Comparison of ENCODE assay signal across 16 cellular contexts in the genomic region with DNA sequence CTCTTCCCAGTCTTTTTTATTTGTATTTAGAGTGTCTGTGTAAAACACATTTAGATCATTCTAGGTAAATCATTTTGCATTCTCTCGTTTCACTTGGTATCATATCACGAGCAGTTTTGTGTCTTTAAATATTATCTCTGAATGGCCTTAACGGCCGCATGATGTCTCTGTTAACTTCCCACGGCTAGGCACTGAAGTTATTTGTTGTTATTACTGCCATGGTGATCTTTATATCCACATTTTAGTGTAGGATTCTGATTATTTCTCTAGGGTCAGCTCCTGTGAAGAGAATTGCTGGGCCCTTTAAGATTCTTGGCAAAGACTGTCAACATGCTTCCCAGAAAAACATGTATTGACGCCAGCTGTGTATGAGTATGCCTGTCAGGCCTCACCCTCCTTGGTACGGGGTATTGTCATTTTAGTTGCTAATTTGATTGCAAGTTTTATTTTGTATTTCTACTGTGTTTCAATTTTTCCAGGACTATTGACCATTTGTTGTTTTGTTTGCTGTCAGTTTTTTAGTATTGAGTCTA.
DNase-seq lines count a peak whose midpoint lies in the region; ATAC-seq, FAIRE-seq and TF ChIP-seq lines count a peak whose summit lies in the region.
"Had no signal": no experiment of that assay in that cellular context is flagged by ENCODE, and none has a peak within 500 bp of the region (broad histone marks: within the 10 kb centered on the region; RNA-seq: fewer than 3 reads in every experiment).

No MANE protein-coding gene starts in this region.

- H4K8ac ChIP-seq in IMR-90 (ENCODE audit: low read depth in 2 of 2, low read length in 2 of 2): no peak overlapping the region

- no peak overlapping the region for H3K14ac ChIP-seq in IMR-90 (replicated peaks; ENCODE audit: low read depth, low read length)

- no peak overlapping the region for H3K56ac ChIP-seq in IMR-90 (ENCODE audit: extremely low read depth, insufficient read depth, low read length)

- peaks cover 0 to 26% of the 10 kb centered on the region in 2 experiments; a peak in 1 of 4 replicates for H3K79me1 ChIP-seq in IMR-90 (ENCODE audit: low read depth in 1 of 2, low read length in 2 of 2)

- H2AFZ ChIP-seq in IMR-90 (replicated peaks; ENCODE audit: low read length, poor library complexity) (no peak overlapping the region), OCI-LY7 (ENCODE audit: low read length) (peak overlapping the region; percentile 38)

- no peak overlapping the region for H3K23ac ChIP-seq in IMR-90 (ENCODE audit: low read depth, low read length)

- H2BK5ac ChIP-seq in IMR-90 (ENCODE audit: low read depth, low read length, poor library complexity, severe bottlenecking): no peak overlapping the region

- TF ChIP-seq RAD21 in IMR-90 (IDR thresholded peaks at IDR 0.05; ENCODE audit: low read length): no peak

- peaks cover 16% of the 10 kb centered on the region; the same call in 1 of the 2 replicates for H3K9me1 ChIP-seq in IMR-90 (ENCODE audit: insufficient read depth, low read length)

- no peaks in the 10 kb centered on the region for H3K9me2 ChIP-seq in OCI-LY7 (ENCODE audit: insufficient read depth, low read length)

- H3K4me2 ChIP-seq in IMR-90 (ENCODE audit: low read depth, low read length): no peak overlapping the region
- peak overlapping the region; percentile 68 for H3K4me2 ChIP-seq in OCI-LY7 (ENCODE audit: low read length)

- no peak overlapping the region for H3K4ac ChIP-seq in IMR-90 (ENCODE audit: low read depth, low read length)

- H3K27ac ChIP-seq in IMR-90 (ENCODE audit: insufficient read depth, low read length) (no peak overlapping the region), OCI-LY7 (ENCODE audit: low read depth, low read length, poor library complexity, severe bottlenecking) (peak overlapping the region; percentile 57), coronary artery (no peak overlapping the region)

- no peak overlapping the region for H2BK15ac ChIP-seq in IMR-90 (ENCODE audit: low read depth, low read length)

- H3K4me3 Mint-ChIP-seq in T-cell: no peak overlapping the region
- H3K4me3 Mint-ChIP-seq: CD8-positive, alpha-beta memory T cell; naive B cell had no signal

- peaks cover 29% of the 10 kb centered on the region; the same call in 1 of the 2 replicates for H3K79me2 ChIP-seq in OCI-LY7 (ENCODE audit: insufficient read depth, low read depth, low read length)

- dilution Hi-C loops in IMR-90 (cut with HindIII; ENCODE audit: low sequenced_read_pairs, unreplicated experiment): no loop called here

- WGBS in IMR-90 (ENCODE audit: extremely low coverage in 2 of 2, insufficient read length in 1 of 2), 2 experiments: 83% methylated on average over 1 of the region's 7 CpGs; no CpG with 5 or more reads in 1 of the 2 experiments

- no peak overlapping the region for H2AK9ac ChIP-seq in IMR-90 (replicated peaks; ENCODE audit: low read depth, low read length, poor library complexity)

- H3K36me3 ChIP-seq in IMR-90 (ENCODE audit: control insufficient read depth, insufficient read depth, low read length) (no peaks in the 10 kb centered on the region), OCI-LY7 (ENCODE audit: insufficient read depth, low read length) (peaks cover 20% of the 10 kb centered on the region)
- H3K36me3 ChIP-seq: esophagus squamous epithelium had no signal

- H3K27me3 Mint-ChIP-seq in T-cell: no peaks in the 10 kb centered on the region
- H3K27me3 Mint-ChIP-seq: naive B cell had no signal

- intact Hi-C loops in IMR-90 (cut with micrococcal nuclease): no loop called here
- intact Hi-C loops in OCI-LY7 (cut with micrococcal nuclease; ENCODE audit: unreplicated experiment): loop anchor here (5.0 to 10.0 kb wide), 2 partner anchors 82 to 275 kb away; partner anchors contain the start of gene TNFRSF17

- POLR2A ChIA-PET in IMR-90 (lab: Charles Lee; ENCODE audit: unreplicated experiment): no interaction called here
- POLR2A ChIA-PET in OCI-LY7 (lab: Charles Lee): interaction anchor here (0.6 to 3.4 kb wide), 4 partner anchors 11 to 43 kb away, joined by 3 to 26 read pairs (median 4); no protein-coding TSS in a partner anchor
- POLR2A ChIA-PET in T-cell (lab: Charles Lee): no interaction called here

- peaks cover 0 to 16% (median 8%) of the 10 kb centered on the region in 3 donors for H3K4me1 Mint-ChIP-seq in T-cell

- BruUV-seq in IMR-90 (replicated peaks; lab: Mats Ljungman, UMichigan) (no TSS peak), OCI-LY7 (replicated peaks; lab: Mats Ljungman, UMichigan) (no TSS peak)

- no peak overlapping the region for H3K9ac ChIP-seq in IMR-90 (ENCODE audit: low read depth, low read length)

- no peaks in the 10 kb centered on the region for H3K27me3 ChIP-seq in IMR-90 (ENCODE audit: control insufficient read depth, insufficient read depth, low read length)
- H3K27me3 ChIP-seq: esophagus squamous epithelium had no signal

- DNase-seq in IMR-90 (peak; percentile 54), OCI-LY7 (ENCODE audit: low spot score) (no peak), fibroblast of villous mesenchyme (ENCODE audit: low read depth) (peak; percentile 12), pulmonary artery endothelial cell (ENCODE audit: low read depth, low spot score) (peak; percentile 13), coronary artery (ENCODE audit: low spot score) (no peak), T-cell (no peak), GM12892 (ENCODE audit: insufficient read length) (no peak)
- DNase-seq: activated naive CD4-positive, alpha-beta T cell treated with Interleukin-2 at 50 U/mL for 16 hours; CD8-positive, alpha-beta memory T cell; esophagus squamous epithelium; HCEC 1CT; islet precursor cell; naive B cell; NCI-H524 treated with DMSO at 0.1 percent for 48 hours had no signal

- H3K18ac ChIP-seq in IMR-90 (ENCODE audit: low read depth, low read length): no peak overlapping the region

- no peak overlapping the region for H2AK5ac ChIP-seq in IMR-90 (ENCODE audit: low read depth, low read length)

- TF ChIP-seq CTCF in IMR-90 (conservative IDR thresholded peaks at IDR 0.05; ENCODE audit: low read depth, low read length): no peak
- no peak for TF ChIP-seq CTCF in OCI-LY7 (conservative IDR thresholded peaks at IDR 0.05; ENCODE audit: low read length)
- no peak for TF ChIP-seq CTCF in fibroblast of villous mesenchyme (IDR thresholded peaks at IDR 0.05; ENCODE audit: insufficient read depth, low read depth, low read length)
- no peak for TF ChIP-seq CTCF in coronary artery (IDR thresholded peaks at IDR 0.05)

- H4K20me1 ChIP-seq in IMR-90 (ENCODE audit: insufficient read depth, low read length) (no peaks in the 10 kb centered on the region), OCI-LY7 (ENCODE audit: insufficient read depth, low read length) (no peaks in the 10 kb centered on the region)

- CTCF ChIA-PET in IMR-90 (lab: Yijun Ruan, JAX) (interaction anchor here (0.6 kb wide), 1 partner anchor 1178 kb away, joined by 3 read pairs; no protein-coding TSS in a partner anchor), OCI-LY7 (lab: Charles Lee; ENCODE audit: unreplicated experiment) (interaction anchor here (0.8 kb wide), 1 partner anchor 18 kb away, joined by 3 read pairs; no protein-coding TSS in a partner anchor), T-cell (lab: Charles Lee) (no interaction called here)

- no peak overlapping the region for H2BK20ac ChIP-seq in IMR-90 (ENCODE audit: low read depth, low read length)

- H2BK120ac ChIP-seq in IMR-90 (ENCODE audit: low read depth, low read length): no peak overlapping the region

- no peak for TF ChIP-seq POLR2A in IMR-90 (IDR thresholded peaks at IDR 0.05; ENCODE audit: low read depth, low read length)
- no peak for TF ChIP-seq POLR2A in GM12892 (IDR thresholded peaks at IDR 0.05; ENCODE audit: low read depth, low read length)

- no peak overlapping the region for H3K27ac Mint-ChIP-seq in T-cell
- H3K27ac Mint-ChIP-seq: CD8-positive, alpha-beta memory T cell had no signal

- FAIRE-seq in GM12892 (lab: Jason Lieb, UNC): no peak
- FAIRE-seq: colon had no signal

- in situ Hi-C loops in IMR-90 (cut with MboI; ENCODE audit: low sequenced_read_pairs): no loop called here

- H3K9me3 ChIP-seq in IMR-90 (ENCODE audit: control insufficient read depth, insufficient read depth, low read length) (no peaks in the 10 kb centered on the region), OCI-LY7 (ENCODE audit: low read length) (peaks cover 14% of the 10 kb centered on the region; the same call in 1 of the 2 replicates)
- H3K9me3 ChIP-seq: esophagus squamous epithelium had no signal

- ATAC-seq in IMR-90 (ENCODE audit: low read depth): peak; percentile 37; the same call in 1 of the 2 replicates
- no peak for ATAC-seq in GM19328 (IDR thresholded peaks at IDR 0.05; ENCODE audit: unreplicated experiment)
- no peak for ATAC-seq in T-cell (replicated peaks in 1 of 4)

- H3K4me1 ChIP-seq in IMR-90 (ENCODE audit: control insufficient read depth, insufficient read depth, low read length): peaks cover 2% of the 10 kb centered on the region
- H3K4me1 ChIP-seq in OCI-LY7 (ENCODE audit: insufficient read depth, low read length, poor library complexity, severe bottlenecking): peaks cover 88% of the 10 kb centered on the region

- no peak overlapping the region for H3K4me3 ChIP-seq in IMR-90 (ENCODE audit: insufficient read depth, low read depth, low read length)
- peak overlapping the region; percentile 3 for H3K4me3 ChIP-seq in OCI-LY7 (ENCODE audit: low read depth, low read length, poor library complexity, severe bottlenecking)
- no peak overlapping the region for H3K4me3 ChIP-seq in fibroblast of villous mesenchyme (ENCODE audit: low read depth, low read length)
- no peak overlapping the region for H3K4me3 ChIP-seq in coronary artery
- H3K4me3 ChIP-seq: esophagus squamous epithelium had no signal

- no peak overlapping the region for H4K91ac ChIP-seq in IMR-90 (ENCODE audit: insufficient read depth, low read depth, low read length)

- peaks cover 6% of the 10 kb centered on the region for H3K36me3 Mint-ChIP-seq in T-cell

- H4K5ac ChIP-seq in IMR-90 (ENCODE audit: low read depth, low read length): no peak overlapping the region

- no peaks in the 10 kb centered on the region for H3K9me3 Mint-ChIP-seq in T-cell
- H3K9me3 Mint-ChIP-seq: CD8-positive, alpha-beta memory T cell; naive B cell had no signal

TF ChIP-seq in IMR-90, 13 proteins besides CTCF, POLR2A, EP300 and RAD21 (continues in another document):
- TF ChIP-seq FOS (IDR thresholded peaks at IDR 0.05; ENCODE audit: low read depth, low read length) (no peak), ELK1 (IDR thresholded peaks at IDR 0.05; ENCODE audit: borderline replicate concordance, low read depth, low read length) (no peak), MAZ (IDR thresholded peaks at IDR 0.05; ENCODE audit: borderline replicate concordance, low read depth, low read length) (no peak), SMC3 (IDR thresholded peaks at IDR 0.05; ENCODE audit: low read depth, low read length) (no peak)

Comparison
In these comparisons a context has a peak if more than half of its experiments do, and no peak if none do; other contexts are left out.
1. DNase-seq: peak in IMR-90 (single experiment), fibroblast of villous mesenchyme (single experiment) and pulmonary artery endothelial cell (single experiment); none in OCI-LY7 (single experiment), coronary artery (single experiment), T-cell (0 of 34) and GM12892 (single experiment).
2. CTCF ChIA-PET loops: an anchor here in IMR-90 (0.6 kb wide) and OCI-LY7 (0.8 kb wide); none called in T-cell.